Comparison of ENCODE assay signal across 23 cellular contexts in genomic region chrX:106302304-106302703, GRCh38.
DNase-seq lines count a peak whose midpoint lies in the region; ATAC-seq and TF ChIP-seq lines count a peak whose summit lies in the region.
"Had no signal": no experiment of that assay in that cellular context is flagged by ENCODE, and none has a peak within 500 bp of the region (broad histone marks: within the 10 kb centered on the region; RNA-seq: fewer than 3 reads in every experiment).

No MANE protein-coding gene starts in this region.

- H3K36me3 ChIP-seq in thyroid gland, result no peaks in the 10 kb centered on the region
- H3K36me3 ChIP-seq: esophagus muscularis mucosa, MG63, SJSA1, transverse colon had no signal

- TF ChIP-seq CTCF in astrocyte of the cerebellum (IDR thresholded peaks at IDR 0.05; ENCODE audit: low read depth, low read length, missing control alignments) (no peak), fibroblast of villous mesenchyme (IDR thresholded peaks at IDR 0.05; ENCODE audit: insufficient read depth, low read depth, low read length) (no peak), thyroid gland (IDR thresholded peaks at IDR 0.05) (no peak)

- no peak for TF ChIP-seq POLR2A in thyroid gland (IDR thresholded peaks at IDR 0.05)

- H3K27me3 ChIP-seq in thyroid gland, result no peaks in the 10 kb centered on the region
- H3K27me3 ChIP-seq: esophagus muscularis mucosa, MG63, SJSA1, transverse colon had no signal

- in situ Hi-C loops in astrocyte of the cerebellum (cut with HindIII; ENCODE audit: low sequenced_read_pairs), result no loop called here

- DNase-seq in LHCN-M2 (ENCODE audit: low read depth), result peak; percentile 35
- DNase-seq in astrocyte of the cerebellum (ENCODE audit: low read depth), result peak; percentile 62
- peak; percentile 27 for DNase-seq in fibroblast of villous mesenchyme (ENCODE audit: low read depth)
- peak; percentile 1 to 2 for DNase-seq in thyroid gland
- DNase-seq in cerebellum (ENCODE audit: low spot score), result no peak
- DNase-seq in activated CD4-positive, alpha-beta T cell treated with anti-CD3 and anti-CD28 coated beads for 48 hours, result no peak
- DNase-seq: activated CD4-positive, alpha-beta T cell treated with anti-CD3 and anti-CD28 coated beads, Interleukin-2, amount 50 U/mL, for 1 hour; activated naive CD8-positive, alpha-beta T cell treated with anti-CD3 and anti-CD28 coated beads for 36 hours; CD8-positive, alpha-beta T cell; DMS79 treated with DMSO at 0.1 percent for 48 hours; H9; MG63; mucosa of descending colon; NCI-H146; NCI-H2227 treated with DMSO at 0.1 percent for 48 hours; NCI-H774; posterior cingulate gyrus; stimulated activated CD4-positive, alpha-beta T cell treated with anti-CD3 and anti-CD28 coated beads, Interleukin-2, amount 100 ng/mL, for 24 hours; transverse colon had no signal

- no peaks in the 10 kb centered on the region for H3K9me3 ChIP-seq in thyroid gland
- H3K9me3 ChIP-seq: MG63, mucosa of descending colon, SJSA1, transverse colon had no signal

- no peak overlapping the region for H3K27ac ChIP-seq in thyroid gland
- H3K27ac ChIP-seq: esophagus muscularis mucosa, SJSA1, transverse colon had no signal

- intact Hi-C loops in thyroid gland (cut with DNase I), result loop anchor here (10.0 kb wide), 1 partner anchor 62 kb away; no protein-coding TSS in a partner anchor

- 48 to 86% methylated on average over 2 of the region's 2 CpGs for WGBS in thyroid gland, 2 donors

- H3K4me1 ChIP-seq in thyroid gland, result no peaks in the 10 kb centered on the region
- H3K4me1 ChIP-seq: esophagus muscularis mucosa, SJSA1, transverse colon had no signal

- H3K4me3 ChIP-seq in astrocyte of the cerebellum (ENCODE audit: low read depth, low read length) (no peak overlapping the region), fibroblast of villous mesenchyme (ENCODE audit: low read depth, low read length) (no peak overlapping the region), thyroid gland (replicated peaks in 1 of 3) (no peak overlapping the region)
- H3K4me3 ChIP-seq: esophagus muscularis mucosa, MG63, mucosa of descending colon, SJSA1, transverse colon had no signal

- no peak for ATAC-seq in HG03280 (IDR thresholded peaks at IDR 0.05; ENCODE audit: unreplicated experiment)
- ATAC-seq: CD8-positive, alpha-beta T cell; left lobe of liver; mucosa of descending colon had no signal

Comparison
In these comparisons a context has a peak if more than half of its experiments do, and no peak if none do; other contexts are left out.
1. DNase-seq: peak in LHCN-M2 (single experiment), astrocyte of the cerebellum (single experiment), fibroblast of villous mesenchyme (single experiment) and thyroid gland (2 of 2); none in cerebellum (single experiment) and activated CD4-positive, alpha-beta T cell treated with anti-CD3 and anti-CD28 coated beads for 48 hours (single experiment).